20 cellular contexts compared by ENCODE assay signal in genomic region chr15:95549168-95549738, GRCh38.
DNase-seq lines count a peak whose midpoint lies in the region; ATAC-seq, FAIRE-seq and TF ChIP-seq lines count a peak whose summit lies in the region.
"Had no signal": no experiment of that assay in that cellular context is flagged by ENCODE, and none has a peak within 500 bp of the region (broad histone marks: within the 10 kb centered on the region; RNA-seq: fewer than 3 reads in every experiment).

No MANE protein-coding gene starts in this region.

- DNase-seq in A673 (ENCODE audit: low spot score) (peak; percentile 6), EL (peak; percentile 31), endothelial cell of umbilical vein (ENCODE audit: low read depth, low spot score) (no peak), renal cortical epithelial cell (ENCODE audit: low read depth) (peak; percentile 23), H54 (ENCODE audit: insufficient read length, low spot score) (no peak)
- DNase-seq: 8988T; C1 segment of cervical spinal cord; Calu3; CD4-positive, alpha-beta memory T cell; COR-L47; DND-41; GF-D8; GM23248; H9; HFFc6 had no signal

- no peak overlapping the region for H3K4me3 ChIP-seq in A673 (ENCODE audit: low read depth, low read length, poor library complexity, severe bottlenecking)
- no peak overlapping the region for H3K4me3 ChIP-seq in endothelial cell of umbilical vein (replicated peaks in 1 of 3; ENCODE audit: insufficient read depth in 1 of 3, low read depth in 1 of 3, low read length in 3 of 3)
- H3K4me3 ChIP-seq: A549, GM23248 had no signal

- H2AFZ ChIP-seq in endothelial cell of umbilical vein (ENCODE audit: low read depth, low read length), result no peak overlapping the region
- H2AFZ ChIP-seq: GM23248 had no signal

- no peak overlapping the region for H3K4me2 ChIP-seq in endothelial cell of umbilical vein (ENCODE audit: insufficient read depth, low read length)
- H3K4me2 ChIP-seq: A549 had no signal

- H3K9me1 ChIP-seq in endothelial cell of umbilical vein (replicated peaks; ENCODE audit: control insufficient read depth, extremely low read depth, insufficient read depth, low read length), result no peaks in the 10 kb centered on the region

- H3K9ac ChIP-seq in endothelial cell of umbilical vein (replicated peaks; ENCODE audit: extremely low read depth, insufficient read depth, low read length), result no peak overlapping the region
- H3K9ac ChIP-seq: GM23248 had no signal

- dilution Hi-C loops in endothelial cell of umbilical vein (cut with MboI; ENCODE audit: extremely low pct_ligation_motif_present, low sequenced_read_pairs), result no loop called here

- H3K27ac ChIP-seq in A673 (ENCODE audit: low read depth, low read length, poor library complexity, severe bottlenecking) (no peak overlapping the region), endothelial cell of umbilical vein (ENCODE audit: insufficient read depth, low read depth, low read length) (no peak overlapping the region)
- H3K27ac ChIP-seq: A549, GM23248 had no signal

- TF ChIP-seq CTCF in A673 (conservative IDR thresholded peaks at IDR 0.05; ENCODE audit: low read depth, low read length), result no peak
- TF ChIP-seq CTCF in endothelial cell of umbilical vein (IDR thresholded peaks at IDR 0.05; ENCODE audit: extremely low read depth in 1 of 2, insufficient read depth in 1 of 2, low read depth in 1 of 2, low read length in 2 of 2), result no peak

- FAIRE-seq in endothelial cell of umbilical vein (lab: Jason Lieb, UNC), result no peak
- FAIRE-seq in H54 (lab: Jason Lieb, UNC), result no peak
- FAIRE-seq: A549, H1 had no signal

- CTCF ChIA-PET in A673 (lab: Charles Lee), result no interaction called here
- CTCF ChIA-PET in endothelial cell of umbilical vein (lab: Charles Lee), result no interaction called here

- ATAC-seq in HG03175 (IDR thresholded peaks at IDR 0.05; ENCODE audit: unreplicated experiment) (no peak), HG03521 (IDR thresholded peaks at IDR 0.05; ENCODE audit: unreplicated experiment) (no peak)
- ATAC-seq: A549, HCT116 had no signal

- H3K36me3 ChIP-seq in A673 (ENCODE audit: insufficient read depth, low read length, poor library complexity, severe bottlenecking) (no peaks in the 10 kb centered on the region), endothelial cell of umbilical vein (ENCODE audit: control insufficient read depth in 2 of 2, extremely low read depth in 1 of 2, insufficient read depth in 2 of 2, low read length in 2 of 2) (no peaks in the 10 kb centered on the region)

- H3K27me3 ChIP-seq in A673 (replicated peaks; ENCODE audit: insufficient read depth, low read depth, low read length, poor library complexity), result no peaks in the 10 kb centered on the region
- H3K27me3 ChIP-seq in endothelial cell of umbilical vein (ENCODE audit: control insufficient read depth in 2 of 2, insufficient read depth in 2 of 2, low read length in 2 of 2), result no peaks in the 10 kb centered on the region

- BruUV-seq in A673 (replicated peaks; lab: Mats Ljungman, UMichigan), result no TSS peak
- no TSS peak for BruUV-seq in endothelial cell of umbilical vein (replicated peaks; lab: Mats Ljungman, UMichigan)

- POLR2A ChIA-PET in A673 (lab: Charles Lee; ENCODE audit: low non-redundant PET), result interaction anchor here (0.6 kb wide), 1 partner anchor 34 kb away, joined by 3 read pairs; no protein-coding TSS in a partner anchor
- POLR2A ChIA-PET in endothelial cell of umbilical vein (lab: Charles Lee), result no interaction called here

- H3K79me2 ChIP-seq in endothelial cell of umbilical vein (ENCODE audit: control insufficient read depth, insufficient read depth, low read length), result no peaks in the 10 kb centered on the region

- H3K9me3 ChIP-seq in A673 (ENCODE audit: low read depth, low read length, poor library complexity, severe bottlenecking) (no peaks in the 10 kb centered on the region), endothelial cell of umbilical vein (replicated peaks; ENCODE audit: control insufficient read depth, insufficient read depth, low read length) (no peaks in the 10 kb centered on the region)
- H3K9me3 ChIP-seq: A549 had no signal

- no peaks in the 10 kb centered on the region for H3K4me1 ChIP-seq in A673 (ENCODE audit: insufficient read depth, low read length, poor library complexity, severe bottlenecking)
- H3K4me1 ChIP-seq in endothelial cell of umbilical vein (ENCODE audit: control insufficient read depth, extremely low read depth, insufficient read depth, low read length), result peaks cover 5% of the 10 kb centered on the region
- H3K4me1 ChIP-seq: A549 had no signal

- intact Hi-C loops in A673 (cut with micrococcal nuclease; ENCODE audit: unreplicated experiment), result no loop called here
- intact Hi-C loops in endothelial cell of umbilical vein (cut with micrococcal nuclease), result no loop called here

- TF ChIP-seq POLR2A in endothelial cell of umbilical vein (IDR thresholded peaks at IDR 0.05; ENCODE audit: low read depth, low read length) (no peak), H54 (IDR thresholded peaks at IDR 0.05; ENCODE audit: low read depth, low read length) (no peak)

- H4K20me1 ChIP-seq in endothelial cell of umbilical vein (replicated peaks; ENCODE audit: control insufficient read depth, extremely low read depth, insufficient read depth, low read length), result no peaks in the 10 kb centered on the region

TF ChIP-seq in endothelial cell of umbilical vein, 7 proteins besides CTCF, POLR2A, EP300 and RAD21:
- TF ChIP-seq MYC (IDR thresholded peaks at IDR 0.05; ENCODE audit: low read depth, low read length), result no peak
- TF ChIP-seq FOS (IDR thresholded peaks at IDR 0.05; ENCODE audit: borderline replicate concordance, insufficient read depth, low read length), result no peak
- peak; percentile 8 for TF ChIP-seq JUN (IDR thresholded peaks at IDR 0.05; ENCODE audit: borderline replicate concordance, insufficient read depth, insufficient read length, low read depth)

Comparison
In these comparisons a context has a peak if more than half of its experiments do, and no peak if none do; other contexts are left out.
1. DNase-seq: peak in A673 (single experiment), EL (single experiment) and renal cortical epithelial cell (single experiment); none in endothelial cell of umbilical vein (single experiment) and H54 (single experiment).